14 cellular contexts compared by ENCODE assay signal in the genomic region with DNA sequence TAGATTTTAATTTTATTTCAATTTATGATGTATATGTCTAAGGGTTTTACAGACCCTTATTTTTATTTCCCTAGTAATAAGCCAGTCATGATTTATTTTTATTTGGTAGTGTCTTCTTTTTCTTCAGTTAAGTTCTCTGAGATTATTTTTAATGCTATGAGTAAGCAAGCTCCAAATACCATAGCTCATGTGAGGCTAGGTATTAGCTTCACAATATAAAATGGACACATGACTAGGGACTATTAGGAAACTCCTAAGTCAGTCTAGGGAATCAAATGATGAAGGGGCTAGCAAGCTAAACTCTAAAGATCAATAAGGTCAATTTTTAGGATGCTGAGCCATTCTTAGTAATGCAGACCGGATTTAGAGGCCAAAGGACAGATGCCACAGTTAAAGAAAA.
"Had no signal": no experiment of that assay in that cellular context is flagged by ENCODE, and none has a peak within 500 bp of the region (broad histone marks: within the 10 kb centered on the region; RNA-seq: fewer than 3 reads in every experiment).

No MANE protein-coding gene starts in this region.

- H2AFZ ChIP-seq: hepatocyte had no signal

- DNase-seq: activated CD4-positive, alpha-beta memory T cell treated with anti-CD3 and anti-CD28 coated beads, Interleukin-2, amount 10 ng/mL, durations not matched to agents 7 days and 5 days; activated CD4-positive, alpha-beta T cell treated with anti-CD3 and anti-CD28 coated beads for 36 hours; activated CD8-positive, alpha-beta memory T cell treated with anti-CD3 and anti-CD28 coated beads, Interleukin-2, amount 10 ng/mL, durations not matched to agents 7 days and 5 days; amniotic stem cell; islet precursor cell; left colon; naive thymus-derived CD4-positive, alpha-beta T cell; stimulated activated CD4-positive, alpha-beta T cell treated with anti-CD3 and anti-CD28 coated beads, Interleukin-12 subunit alpha, Interleukin-12 subunit beta, amount 100 ng/mL, for 4 hours; stimulated activated CD4-positive, alpha-beta T cell treated with anti-CD3 and anti-CD28 coated beads, Interleukin-1b, Interleukin-23, amount 100 ng/mL, for 48 hours; stimulated activated CD8-positive, alpha-beta memory T cell treated with anti-CD3 and anti-CD28 coated beads, Interleukin-4, amount 100 ng/mL, for 48 hours; stimulated activated naive CD4-positive, alpha-beta T cell; thyroid gland had no signal

- H3K9me3 ChIP-seq: thyroid gland had no signal

- H3K27me3 ChIP-seq: hepatocyte, thyroid gland had no signal

- H3K4me1 ChIP-seq: thyroid gland had no signal

- H3K27ac ChIP-seq: epithelial cell of prostate, hepatocyte, thyroid gland had no signal

- H3K79me2 ChIP-seq: hepatocyte had no signal

- H3K4me3 ChIP-seq: hepatocyte, thyroid gland had no signal

- ATAC-seq: activated CD4-positive, alpha-beta T cell treated with anti-CD3 and anti-CD28 coated beads for 36 hours; activated CD8-positive, alpha-beta memory T cell treated with anti-CD3 and anti-CD28 coated beads, Interleukin-2, amount 10 ng/mL, durations not matched to agents 7 days and 5 days; left colon; naive thymus-derived CD4-positive, alpha-beta T cell had no signal

- H3K4me2 ChIP-seq: hepatocyte had no signal
